29 cellular contexts compared by ENCODE assay signal in genomic region chr12:132853285-132854092, GRCh38.
"Had no signal": no experiment of that assay in that cellular context is flagged by ENCODE, and none has a peak within 500 bp of the region (broad histone marks: within the 10 kb centered on the region; RNA-seq: fewer than 3 reads in every experiment).

No MANE protein-coding gene starts in this region.

- H3K4me3 Mint-ChIP-seq: activated CD4-positive, alpha-beta T cell treated with anti-CD3 and anti-CD28 coated beads for 36 hours; activated CD8-positive, alpha-beta memory T cell treated with anti-CD3 and anti-CD28 coated beads, Interleukin-2, amount 10 ng/mL, durations not matched to agents 7 days and 5 days; activated CD8-positive, alpha-beta T cell treated with anti-CD3 and anti-CD28 coated beads, Interleukin-2, amount 10 ng/mL, durations not matched to agents 7 days and 5 days; activated naive CD8-positive, alpha-beta T cell treated with anti-CD3 and anti-CD28 coated beads, Interleukin-2, amount 10 ng/mL, durations not matched to agents 7 days and 5 days; activated T-cell treated with anti-CD3 and anti-CD28 coated beads, Interleukin-2, amount 50 U/mL, for 72 hours; nephron; T-cell; T-helper 2 cell treated with Interferon-gamma antibody and Interleukin-4, amounts not matched to agents 5 μg/mL and 100 μg/mL, for 36 hours had no signal

- H3K27me3 Mint-ChIP-seq: activated CD4-positive, alpha-beta T cell treated with anti-CD3 and anti-CD28 coated beads for 36 hours; activated CD8-positive, alpha-beta memory T cell treated with anti-CD3 and anti-CD28 coated beads, Interleukin-2, amount 10 ng/mL, durations not matched to agents 7 days and 5 days; activated naive CD8-positive, alpha-beta T cell treated with anti-CD3 and anti-CD28 coated beads, Interleukin-2, amount 10 ng/mL, durations not matched to agents 7 days and 5 days; T-cell had no signal

- H3K36me3 ChIP-seq: uterus had no signal

- H3K9me3 Mint-ChIP-seq: activated naive CD8-positive, alpha-beta T cell treated with anti-CD3 and anti-CD28 coated beads, Interleukin-2, amount 10 ng/mL, durations not matched to agents 7 days and 5 days; activated T-cell treated with anti-CD3 and anti-CD28 coated beads, Interleukin-2, amount 50 U/mL, for 72 hours; nephron; T-cell; T-helper 2 cell treated with Interferon-gamma antibody and Interleukin-4, amounts not matched to agents 5 μg/mL and 100 μg/mL, for 36 hours had no signal

- H3K4me1 Mint-ChIP-seq: activated CD8-positive, alpha-beta memory T cell treated with anti-CD3 and anti-CD28 coated beads, Interleukin-2, amount 10 ng/mL, durations not matched to agents 7 days and 5 days; activated naive CD8-positive, alpha-beta T cell treated with anti-CD3 and anti-CD28 coated beads, Interleukin-2, amount 10 ng/mL, durations not matched to agents 7 days and 5 days; nephron had no signal

- H3K4me1 ChIP-seq: gastrocnemius medialis, left lung, parathyroid adenoma, psoas muscle, uterus had no signal

- H3K9ac ChIP-seq: parathyroid adenoma had no signal

- FAIRE-seq: endometrium, islet of Langerhans had no signal

- H2AFZ ChIP-seq: parathyroid adenoma had no signal

- H3K27me3 ChIP-seq: gastrocnemius medialis, left lung, uterus had no signal

- H3K9me3 ChIP-seq: gastrocnemius medialis, left lung, mucosa of descending colon, psoas muscle, thoracic aorta, uterus had no signal

- H3K4me3 ChIP-seq: gastrocnemius medialis, left lung, lung, mucosa of descending colon, psoas muscle, thoracic aorta, uterus had no signal

- DNase-seq: activated CD4-positive, alpha-beta T cell treated with anti-CD3 and anti-CD28 coated beads for 36 hours; activated CD4-positive, CD25-positive, alpha-beta regulatory T cell; activated CD8-positive, alpha-beta memory T cell treated with anti-CD3 and anti-CD28 coated beads, Interleukin-2, amount 10 ng/mL, durations not matched to agents 7 days and 5 days; activated CD8-positive, alpha-beta T cell treated with anti-CD3 and anti-CD28 coated beads, Interleukin-2, amount 10 ng/mL, durations not matched to agents 7 days and 5 days; activated naive CD4-positive, alpha-beta T cell; activated naive CD8-positive, alpha-beta T cell treated with anti-CD3 and anti-CD28 coated beads, Interleukin-2, amount 10 ng/mL, durations not matched to agents 7 days and 5 days; activated T-cell treated with anti-CD3 and anti-CD28 coated beads, Interleukin-2, amount 50 U/mL, for 72 hours; amniotic stem cell; central memory CD4-positive, alpha-beta T cell; dermis blood vessel endothelial cell; effector CD8-positive, alpha-beta T cell; gastrocnemius medialis; glutamatergic neuron; mucosa of descending colon; psoas muscle; stimulated activated CD4-positive, alpha-beta T cell treated with anti-CD3 and anti-CD28 coated beads, Interleukin-15, amount 100 ng/mL, for 24 hours; stimulated activated CD4-positive, alpha-beta T cell treated with anti-CD3 and anti-CD28 coated beads, Interleukin-2, amount 100 ng/mL, for 24 hours; stimulated activated naive CD4-positive, alpha-beta T cell treated with Interleukin-2 at 50 U/mL for 16 hours; T-cell; trophoblast cell; uterus had no signal

- H3K27ac Mint-ChIP-seq: activated CD4-positive, alpha-beta T cell treated with anti-CD3 and anti-CD28 coated beads for 36 hours; activated CD8-positive, alpha-beta memory T cell treated with anti-CD3 and anti-CD28 coated beads, Interleukin-2, amount 10 ng/mL, durations not matched to agents 7 days and 5 days; activated CD8-positive, alpha-beta T cell treated with anti-CD3 and anti-CD28 coated beads, Interleukin-2, amount 10 ng/mL, durations not matched to agents 7 days and 5 days; activated T-cell treated with anti-CD3 and anti-CD28 coated beads, Interleukin-2, amount 50 U/mL, for 72 hours; nephron; T-cell; T-helper 2 cell treated with Interferon-gamma antibody and Interleukin-4, amounts not matched to agents 5 μg/mL and 100 μg/mL, for 36 hours had no signal

- ATAC-seq: activated CD4-positive, alpha-beta T cell treated with anti-CD3 and anti-CD28 coated beads for 36 hours; activated CD8-positive, alpha-beta memory T cell treated with anti-CD3 and anti-CD28 coated beads, Interleukin-2, amount 10 ng/mL, durations not matched to agents 7 days and 5 days; activated CD8-positive, alpha-beta T cell treated with anti-CD3 and anti-CD28 coated beads, Interleukin-2, amount 10 ng/mL, durations not matched to agents 7 days and 5 days; gastrocnemius medialis; left lung; mucosa of descending colon; psoas muscle; T-cell had no signal

- H3K27ac ChIP-seq: gastrocnemius medialis, left lung, parathyroid adenoma, psoas muscle, thoracic aorta, uterus had no signal
